ENCODE assay signal across 8 cellular contexts in the genomic region with DNA sequence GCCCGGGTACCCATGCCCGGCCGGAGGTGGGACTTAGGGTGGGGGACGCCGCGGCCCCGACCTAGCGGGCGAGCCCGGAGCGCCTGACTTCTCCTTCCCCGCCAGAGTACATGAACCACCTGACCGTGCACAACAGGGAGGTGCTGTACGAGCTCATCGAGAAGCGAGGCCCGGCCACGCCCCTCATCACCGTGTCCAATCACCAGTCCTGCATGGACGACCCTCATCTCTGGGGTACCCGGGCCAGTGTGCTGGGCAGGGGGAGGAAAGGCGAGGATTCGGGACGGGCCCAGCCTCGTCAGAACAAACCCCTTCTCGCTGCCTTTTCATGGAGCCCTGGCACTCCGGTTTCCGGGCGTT. TPM values are rescaled to one million over a fixed set of nuclear protein-coding genes. Genes with fewer than 3 reads are reported as not detected.
DNase-seq lines count a peak whose midpoint lies in the region; ATAC-seq, FAIRE-seq and TF ChIP-seq lines count a peak whose summit lies in the region.

No MANE protein-coding gene starts in this region.

- WGBS in A549 (ENCODE audit: missing lambda C conversion rate), result 20% methylated on average over 3 of the region's 29 CpGs

- peak overlapping the region; percentile 96 to 100 for H3K27ac ChIP-seq in A549

- no peak for TF ChIP-seq EP300 in A549 (IDR thresholded peaks at IDR 0.05)

- CTCF ChIA-PET in A549 (lab: Yijun Ruan, JAX), result interaction anchor here (1.0 to 1.1 kb wide), 2 partner anchors 23 to 39 kb away, joined by 3 read pairs; no protein-coding TSS in a partner anchor

- FAIRE-seq in A549 (lab: Jason Lieb, UNC), result peak; percentile 97

- no peaks in the 10 kb centered on the region for H3K9me3 Mint-ChIP-seq in activated T-cell treated with anti-CD3 and anti-CD28 coated beads, Interleukin-2, amount 50 U/mL, for 4 hours
- peaks cover 50% of the 10 kb centered on the region for H3K9me3 Mint-ChIP-seq in nephron progenitor cell

- no peaks in the 10 kb centered on the region for H3K36me3 Mint-ChIP-seq in activated T-cell treated with anti-CD3 and anti-CD28 coated beads, Interleukin-2, amount 50 U/mL, for 4 hours (ENCODE audit: insufficient read depth)
- peaks cover 15% of the 10 kb centered on the region for H3K36me3 Mint-ChIP-seq in nephron progenitor cell (ENCODE audit: low read depth)

- no peaks in the 10 kb centered on the region for H3K27me3 Mint-ChIP-seq in activated T-cell treated with anti-CD3 and anti-CD28 coated beads, Interleukin-2, amount 50 U/mL, for 4 hours (ENCODE audit: low read depth)
- peaks cover 3% of the 10 kb centered on the region for H3K27me3 Mint-ChIP-seq in nephron progenitor cell (ENCODE audit: low read depth, poor library complexity)

- TF ChIP-seq POLR2A in A549 (IDR thresholded peaks at IDR 0.05; ENCODE audit: low read length), result peak; percentile 53

- peak overlapping the region; percentile 79 for H3K4me3 Mint-ChIP-seq in activated T-cell treated with anti-CD3 and anti-CD28 coated beads, Interleukin-2, amount 50 U/mL, for 4 hours
- H3K4me3 Mint-ChIP-seq in nephron progenitor cell, result peak overlapping the region; percentile 78

- ATAC-seq in A549, result peak; percentile 72 to 80
- ATAC-seq in GM18498 (IDR thresholded peaks at IDR 0.05; ENCODE audit: unreplicated experiment), result peak; percentile 62
- ATAC-seq in HG03108 (IDR thresholded peaks at IDR 0.05; ENCODE audit: unreplicated experiment), result peak; percentile 45
- ATAC-seq in activated T-cell treated with anti-CD3 and anti-CD28 coated beads, Interleukin-2, amount 50 U/mL, for 4 hours, result peak; percentile 77 to 90

- TF ChIP-seq RAD21 in A549 (conservative IDR thresholded peaks at IDR 0.05 in 1 of 2, IDR thresholded peaks at IDR 0.05 in 1 of 2), result no peak

- peak overlapping the region; percentile 89 for H3K4me3 ChIP-seq in A549
- H3K4me3 ChIP-seq in fibroblast of mammary gland (ENCODE audit: control insufficient read depth, low read depth, low read length), result peak overlapping the region; percentile 52

- no peaks in the 10 kb centered on the region for H3K9me3 ChIP-seq in A549

- no peak overlapping the region for H3K27ac Mint-ChIP-seq in nephron progenitor cell

- DNase-seq in A549 (ENCODE audit: low read depth in 1 of 2, low spot score in 1 of 2) (peak; percentile 67 to 69), NCI-H69 (lab: John Stamatoyannopoulos, UW) (peak; percentile 72), fibroblast of mammary gland (ENCODE audit: low read depth) (peak; percentile 39), nephron progenitor cell (peak; percentile 72), NCI-H2107 (lab: John Stamatoyannopoulos, UW) (no peak)
- DNase-seq in activated T-cell treated with anti-CD3 and anti-CD28 coated beads, Interleukin-2, amount 50 U/mL, for 4 hours, result peak; percentile 33

- POLR2A ChIA-PET in A549 (lab: Yijun Ruan, JAX), result interaction anchor here (0.5 to 1.2 kb wide), 5 partner anchors 13 to 393 kb away, joined by 3 to 7 read pairs (median 3); a partner anchor contains a TSS

- peaks cover 16% of the 10 kb centered on the region for H3K4me1 Mint-ChIP-seq in activated T-cell treated with anti-CD3 and anti-CD28 coated beads, Interleukin-2, amount 50 U/mL, for 4 hours (ENCODE audit: low read depth)
- H3K4me1 Mint-ChIP-seq in nephron progenitor cell, result peaks cover 20% of the 10 kb centered on the region

- peaks cover 28% of the 10 kb centered on the region for H3K4me1 ChIP-seq in A549

- TF ChIP-seq CTCF in A549 (IDR thresholded peaks at IDR 0.05), result no peak
- TF ChIP-seq CTCF in fibroblast of mammary gland (conservative IDR thresholded peaks at IDR 0.05; ENCODE audit: control insufficient read depth, insufficient read depth, low read depth, low read length), result no peak
- TF ChIP-seq CTCF in nephron progenitor cell (IDR thresholded peaks at IDR 0.05), result no peak

- peak overlapping the region; percentile 93 for H3K4me2 ChIP-seq in A549

TF ChIP-seq in A549, 52 proteins besides CTCF, POLR2A, EP300 and RAD21:
- no peak for TF ChIP-seq FOSL2 (IDR thresholded peaks at IDR 0.05)
- no peak for TF ChIP-seq FOSL2 (CRISPR knock-in tag; IDR thresholded peaks at IDR 0.05)
- no peak for TF ChIP-seq PHF8 (IDR thresholded peaks at IDR 0.05; ENCODE audit: borderline replicate concordance, low read depth)
- TF ChIP-seq, protein P1, sequence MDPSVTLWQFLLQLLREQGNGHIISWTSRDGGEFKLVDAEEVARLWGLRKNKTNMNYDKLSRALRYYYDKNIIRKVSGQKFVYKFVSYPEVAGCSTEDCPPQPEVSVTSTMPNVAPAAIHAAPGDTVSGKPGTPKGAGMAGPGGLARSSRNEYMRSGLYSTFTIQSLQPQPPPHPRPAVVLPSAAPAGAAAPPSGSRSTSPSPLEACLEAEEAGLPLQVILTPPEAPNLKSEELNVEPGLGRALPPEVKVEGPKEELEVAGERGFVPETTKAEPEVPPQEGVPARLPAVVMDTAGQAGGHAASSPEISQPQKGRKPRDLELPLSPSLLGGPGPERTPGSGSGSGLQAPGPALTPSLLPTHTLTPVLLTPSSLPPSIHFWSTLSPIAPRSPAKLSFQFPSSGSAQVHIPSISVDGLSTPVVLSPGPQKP (IDR thresholded peaks at IDR 0.05; ENCODE audit: low read depth, low read length), result no peak
- TF ChIP-seq ESRRA (IDR thresholded peaks at IDR 0.05; ENCODE audit: borderline replicate concordance, low read length), result no peak
- TF ChIP-seq, protein P2, sequence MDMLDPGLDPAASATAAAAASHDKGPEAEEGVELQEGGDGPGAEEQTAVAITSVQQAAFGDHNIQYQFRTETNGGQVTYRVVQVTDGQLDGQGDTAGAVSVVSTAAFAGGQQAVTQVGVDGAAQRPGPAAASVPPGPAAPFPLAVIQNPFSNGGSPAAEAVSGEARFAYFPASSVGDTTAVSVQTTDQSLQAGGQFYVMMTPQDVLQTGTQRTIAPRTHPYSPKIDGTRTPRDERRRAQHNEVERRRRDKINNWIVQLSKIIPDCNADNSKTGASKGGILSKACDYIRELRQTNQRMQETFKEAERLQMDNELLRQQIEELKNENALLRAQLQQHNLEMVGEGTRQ (IDR thresholded peaks at IDR 0.05), result peak; percentile 55; the same call in 1 of the 2 replicates
- TF ChIP-seq FOXS1 (CRISPR knock-in tag; IDR thresholded peaks at IDR 0.05), result no peak
TF ChIP-seq in A549: peak in this region for 1.

RNA-seq across cellular contexts. Expression of a gene that starts 0.6 kb away (rescaled TPM):
- 32.6 and 36.9 TPM in 2 replicates for polyA plus RNA-seq in A549 (2011; rRNA removed)
- 35.6 and 45.5 TPM in 2 replicates for polyA plus RNA-seq in A549 (2012; cell fraction: cytosol; rRNA removed)
- 150 and 154 TPM in 2 replicates for polyA plus RNA-seq in A549 (2012; cell fraction: nucleus; rRNA removed)
- polyA plus RNA-seq in A549 (2017; fragmentation: RNase III; extraction: RNeasy Plus Mini Kit Qiagen cat#74134 plus additional on column Dnase treatment), result 25.7 to 36.3 TPM (median 34.4 TPM) in 3 replicates
- 28.0 and 35.3 TPM in 2 replicates for polyA minus RNA-seq in A549 (2011; rRNA and poly(A)+ RNA removed)
- total RNA-seq in activated T-cell treated with anti-CD3 and anti-CD28 coated beads, Interleukin-2, amount 50 U/mL, for 4 hours, result 10 to 100 TPM; 37.9 to 39.3 (median 38.2) TPM

RNA-seq across cellular contexts. Expression of a gene that starts 2.9 kb away (rescaled TPM):
- 14.3 and 21.6 TPM in 2 replicates for polyA plus RNA-seq in A549 (2011; rRNA removed)
- 16.3 and 23.8 TPM in 2 replicates for polyA plus RNA-seq in A549 (2012; cell fraction: cytosol; rRNA removed)
- 38.6 and 39.1 TPM in 2 replicates for polyA plus RNA-seq in A549 (2012; cell fraction: nucleus; rRNA removed)
- 20.9 to 24.5 TPM (median 24.4 TPM) in 3 replicates for polyA plus RNA-seq in A549 (2017; fragmentation: RNase III; extraction: RNeasy Plus Mini Kit Qiagen cat#74134 plus additional on column Dnase treatment)
- 15.2 and 23.5 TPM in 2 replicates for polyA minus RNA-seq in A549 (2011; rRNA and poly(A)+ RNA removed)
- 1 to 10 TPM; 4.0 to 7.3 (median 5.1) TPM for total RNA-seq in activated T-cell treated with anti-CD3 and anti-CD28 coated beads, Interleukin-2, amount 50 U/mL, for 4 hours

RNA-seq across cellular contexts. Expression of a gene that starts 13.8 kb away (rescaled TPM):
- 3,216 and 3,468 TPM in 2 replicates for polyA plus RNA-seq in A549 (2011; rRNA removed)
- 4,988 and 5,624 TPM in 2 replicates for polyA plus RNA-seq in A549 (2012; cell fraction: cytosol; rRNA removed)
- 3,974 and 5,274 TPM in 2 replicates for polyA plus RNA-seq in A549 (2012; cell fraction: nucleus; rRNA removed)
- 4,594 to 4,829 TPM (median 4,804 TPM) in 3 replicates for polyA plus RNA-seq in A549 (2017; fragmentation: RNase III; extraction: RNeasy Plus Mini Kit Qiagen cat#74134 plus additional on column Dnase treatment)
- 1,628 and 1,978 TPM in 2 replicates for polyA minus RNA-seq in A549 (2011; rRNA and poly(A)+ RNA removed)
- total RNA-seq in activated T-cell treated with anti-CD3 and anti-CD28 coated beads, Interleukin-2, amount 50 U/mL, for 4 hours, result 1,000 to 10,000 TPM; 3,297 to 3,503 (median 3,452) TPM

RNA-seq across cellular contexts. Expression of a gene that starts 16.5 kb away (rescaled TPM):
- polyA plus RNA-seq in A549 (2011; rRNA removed), result 62.6 and 69.6 TPM in 2 replicates
- 71.7 and 96.0 TPM in 2 replicates for polyA plus RNA-seq in A549 (2012; cell fraction: cytosol; rRNA removed)
- polyA plus RNA-seq in A549 (2012; cell fraction: nucleus; rRNA removed), result 149 and 187 TPM in 2 replicates
- 71.3 to 81.7 TPM (median 78.9 TPM) in 3 replicates for polyA plus RNA-seq in A549 (2017; fragmentation: RNase III; extraction: RNeasy Plus Mini Kit Qiagen cat#74134 plus additional on column Dnase treatment)
- polyA minus RNA-seq in A549 (2011; rRNA and poly(A)+ RNA removed), result 78.2 and 80.9 TPM in 2 replicates
- total RNA-seq in activated T-cell treated with anti-CD3 and anti-CD28 coated beads, Interleukin-2, amount 50 U/mL, for 4 hours, result 10 to 100 TPM; 33.7 to 42.2 (median 40.8) TPM

RNA-seq across cellular contexts. Expression of a gene that starts 25.0 kb away (rescaled TPM):
- 117 and 124 TPM in 2 replicates for polyA plus RNA-seq in A549 (2011; rRNA removed)
- 171 and 182 TPM in 2 replicates for polyA plus RNA-seq in A549 (2012; cell fraction: cytosol; rRNA removed)
- polyA plus RNA-seq in A549 (2012; cell fraction: nucleus; rRNA removed), result 629 and 657 TPM in 2 replicates
- polyA plus RNA-seq in A549 (2017; fragmentation: RNase III; extraction: RNeasy Plus Mini Kit Qiagen cat#74134 plus additional on column Dnase treatment), result 107 to 131 TPM (median 128 TPM) in 3 replicates
- 94.5 and 122 TPM in 2 replicates for polyA minus RNA-seq in A549 (2011; rRNA and poly(A)+ RNA removed)
- total RNA-seq in activated T-cell treated with anti-CD3 and anti-CD28 coated beads, Interleukin-2, amount 50 U/mL, for 4 hours, result 100 to 1,000 TPM; 107 to 126 (median 116) TPM
